ENCODE assay signal across 28 cellular contexts in the genomic region with DNA sequence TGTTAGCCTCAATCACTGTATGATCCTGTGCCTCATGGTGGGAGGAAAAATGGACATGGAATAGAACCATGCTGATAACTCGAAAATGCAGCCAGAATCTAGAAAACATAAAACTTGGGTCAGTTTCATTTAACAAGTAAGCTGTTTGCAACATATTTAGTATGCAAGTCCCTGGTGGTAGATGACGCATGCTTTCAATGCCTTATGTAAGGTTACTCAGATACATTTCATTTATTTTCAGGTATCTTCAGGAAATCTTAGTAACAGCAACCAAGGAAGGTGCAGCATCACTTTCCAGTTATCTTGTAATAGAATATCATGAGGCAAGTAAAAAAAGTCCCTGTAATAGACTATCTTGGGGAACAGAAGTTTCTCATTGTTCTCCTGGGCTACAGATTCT.
"Had no signal": no experiment of that assay in that cellular context is flagged by ENCODE, and none has a peak within 500 bp of the region (broad histone marks: within the 10 kb centered on the region; RNA-seq: fewer than 3 reads in every experiment).

No MANE protein-coding gene starts in this region.

- H3K9me3 ChIP-seq: suprapubic skin, testis, thyroid gland, transverse colon, vagina had no signal

- H3K27me3 ChIP-seq: stomach, suprapubic skin, testis, thyroid gland, tibial artery, tibial nerve, transverse colon, upper lobe of left lung, upper lobe of right lung, uterus, vagina had no signal

- H3K4me1 Mint-ChIP-seq: stimulated activated effector memory CD8-positive, alpha-beta T cell treated with anti-CD3 and anti-CD28 coated beads, Interleukin-12 subunit alpha, Interleukin-12 subunit beta, amount 100 ng/mL, for 72 hours; stimulated activated memory B cell treated with anti-CD40 and anti-IgM and Interleukin-4, amounts not matched to agents 10 μg/mL and 1 μg/mL and 100 μg/mL, for 72 hours; stimulated activated naive B cell treated with anti-CD40 and anti-IgM and Interleukin-4, amounts not matched to agents 10 μg/mL and 1 μg/mL and 100 μg/mL, for 72 hours; stimulated activated naive CD8-positive, alpha-beta T cell treated with anti-CD3 and anti-CD28 coated beads, Interleukin-15, amount 100 ng/mL, for 72 hours had no signal

- H3K4me3 Mint-ChIP-seq: stimulated activated effector memory CD8-positive, alpha-beta T cell treated with anti-CD3 and anti-CD28 coated beads, Interleukin-12 subunit alpha, Interleukin-12 subunit beta, amount 100 ng/mL, for 72 hours; stimulated activated memory B cell treated with anti-CD40 and anti-IgM and Interleukin-4, amounts not matched to agents 10 μg/mL and 1 μg/mL and 100 μg/mL, for 72 hours; stimulated activated naive B cell treated with anti-CD40 and anti-IgM and Interleukin-4, amounts not matched to agents 10 μg/mL and 1 μg/mL and 100 μg/mL, for 72 hours; stimulated activated naive CD8-positive, alpha-beta T cell treated with anti-CD3 and anti-CD28 coated beads, Interleukin-15, amount 100 ng/mL, for 72 hours; stimulated activated naive CD8-positive, alpha-beta T cell treated with anti-CD3 and anti-CD28 coated beads, Interleukin-15, Interleukin-2, amounts not matched to agents 100 ng/mL and 50 ng/mL, for 24 hours; type B pancreatic cell had no signal

- H3K36me3 ChIP-seq: stomach, suprapubic skin, thoracic aorta, thyroid gland, tibial nerve, transverse colon, upper lobe of left lung, upper lobe of right lung, uterus, vagina had no signal

- H3K36me3 Mint-ChIP-seq: stimulated activated effector memory CD8-positive, alpha-beta T cell treated with anti-CD3 and anti-CD28 coated beads, Interleukin-12 subunit alpha, Interleukin-12 subunit beta, amount 100 ng/mL, for 72 hours; stimulated activated memory B cell treated with anti-CD40 and anti-IgM and Interleukin-4, amounts not matched to agents 10 μg/mL and 1 μg/mL and 100 μg/mL, for 72 hours; stimulated activated naive B cell treated with anti-CD40 and anti-IgM and Interleukin-4, amounts not matched to agents 10 μg/mL and 1 μg/mL and 100 μg/mL, for 72 hours; type B pancreatic cell had no signal

- H3K27me3 Mint-ChIP-seq: stimulated activated memory B cell treated with anti-CD40 and anti-IgM and Interleukin-4, amounts not matched to agents 10 μg/mL and 1 μg/mL and 100 μg/mL, for 72 hours; stimulated activated naive B cell treated with anti-CD40 and anti-IgM and Interleukin-4, amounts not matched to agents 10 μg/mL and 1 μg/mL and 100 μg/mL, for 72 hours; stimulated activated naive CD8-positive, alpha-beta T cell treated with anti-CD3 and anti-CD28 coated beads, Interleukin-15, amount 100 ng/mL, for 72 hours; stimulated activated naive CD8-positive, alpha-beta T cell treated with anti-CD3 and anti-CD28 coated beads, Interleukin-15, Interleukin-2, amounts not matched to agents 100 ng/mL and 50 ng/mL, for 24 hours; type B pancreatic cell had no signal

- H3K4me1 ChIP-seq: stomach, suprapubic skin, testis, thyroid gland, tibial artery, tibial nerve, transverse colon, upper lobe of left lung, upper lobe of right lung, uterus, vagina had no signal

- H3K27ac ChIP-seq: stomach, suprapubic skin, testis, thoracic aorta, thyroid gland, tibial artery, tibial nerve, transverse colon, upper lobe of left lung, upper lobe of right lung, uterus, vagina had no signal

- H3K4me3 ChIP-seq: stomach, suprapubic skin, testis, thoracic aorta, thyroid gland, tibial artery, tibial nerve, transverse colon, upper lobe of left lung, upper lobe of right lung, uterus, vagina had no signal

- H3K27ac Mint-ChIP-seq: stimulated activated effector memory CD8-positive, alpha-beta T cell treated with anti-CD3 and anti-CD28 coated beads, Interleukin-12 subunit alpha, Interleukin-12 subunit beta, amount 100 ng/mL, for 72 hours; stimulated activated memory B cell treated with anti-CD40 and anti-IgM and Interleukin-4, amounts not matched to agents 10 μg/mL and 1 μg/mL and 100 μg/mL, for 72 hours; stimulated activated naive B cell treated with anti-CD40 and anti-IgM and Interleukin-4, amounts not matched to agents 10 μg/mL and 1 μg/mL and 100 μg/mL, for 72 hours; stimulated activated naive CD8-positive, alpha-beta T cell treated with anti-CD3 and anti-CD28 coated beads, Interleukin-15, amount 100 ng/mL, for 72 hours; stimulated activated naive CD8-positive, alpha-beta T cell treated with anti-CD3 and anti-CD28 coated beads, Interleukin-15, Interleukin-2, amounts not matched to agents 100 ng/mL and 50 ng/mL, for 24 hours; type B pancreatic cell had no signal

- DNase-seq: stimulated activated CD4-positive, alpha-beta T cell treated with anti-CD3 and anti-CD28 coated beads, Interleukin-2, amount 100 ng/mL, for 48 hours; stimulated activated CD4-positive, alpha-beta T cell treated with anti-CD3 and anti-CD28 coated beads, Interleukin-4, amount 100 ng/mL, for 1 hour; stimulated activated CD4-positive, alpha-beta T cell treated with anti-CD3 and anti-CD28 coated beads, Interleukin-4, amount 100 ng/mL, for 24 hours; stimulated activated CD4-positive, alpha-beta T cell treated with anti-CD3 and anti-CD28 coated beads, Interleukin-4, amount 100 ng/mL, for 4 hours; stimulated activated CD8-positive, alpha-beta memory T cell treated with anti-CD3 and anti-CD28 coated beads, Interleukin-4, amount 100 ng/mL, for 48 hours; stimulated activated naive B cell treated with anti-CD40 and anti-IgM and Interleukin-4, amounts not matched to agents 10 μg/mL and 1 μg/mL and 100 μg/mL, for 72 hours; stimulated activated naive CD4-positive, alpha-beta T cell; stimulated activated naive CD4-positive, alpha-beta T cell treated with Interleukin-2 at 50 U/mL for 16 hours; stimulated activated naive CD8-positive, alpha-beta T cell treated with anti-CD3 and anti-CD28 coated beads, Interleukin-15, amount 100 ng/mL, for 72 hours; stimulated activated naive CD8-positive, alpha-beta T cell treated with anti-CD3 and anti-CD28 coated beads, Interleukin-15, Interleukin-2, amounts not matched to agents 100 U/mL and 50 U/mL, for 24 hours; stomach; substantia nigra; testis; thyroid gland; tibial artery; transverse colon; trophoblast cell; upper lobe of right lung; uterus had no signal
